ENCODE assay signal across 8 cellular contexts in the genomic region with DNA sequence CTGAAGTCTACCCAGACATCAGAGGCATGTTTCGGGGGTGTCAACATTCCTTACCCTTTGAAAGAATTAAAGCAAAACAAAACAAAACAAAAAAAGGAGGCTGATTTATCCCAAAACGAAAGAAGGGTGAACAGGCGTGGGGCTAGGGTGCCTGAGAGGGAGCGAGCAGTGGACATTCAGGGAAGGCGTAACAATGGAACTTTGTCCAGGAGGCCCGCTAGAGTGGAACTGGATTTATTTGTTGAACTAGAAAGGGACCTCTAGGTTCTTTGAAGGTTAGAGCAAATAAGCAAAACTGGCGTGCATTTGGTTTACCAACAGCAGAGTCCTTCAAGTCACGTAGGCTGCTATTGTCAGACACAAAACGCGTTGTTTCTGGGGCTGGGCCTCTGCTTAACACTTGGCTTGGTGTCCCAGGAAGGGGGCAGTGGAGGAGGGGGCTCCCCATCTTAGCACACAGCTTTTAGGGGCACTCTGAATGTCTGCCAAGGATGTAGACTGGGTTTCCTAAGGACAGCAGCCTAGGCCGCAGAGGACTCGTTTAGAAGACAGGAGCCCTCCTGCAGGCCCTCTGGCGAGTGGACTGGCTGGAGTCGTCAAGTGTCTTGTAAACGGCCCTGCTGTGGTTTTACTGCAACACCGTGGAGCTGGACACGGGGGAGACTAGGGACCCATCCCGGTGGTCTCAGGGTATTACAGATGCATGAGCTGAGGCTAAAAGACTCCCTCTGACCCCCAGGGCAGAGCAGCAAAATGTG.
DNase-seq lines count a peak whose midpoint lies in the region; ATAC-seq and TF ChIP-seq lines count a peak whose summit lies in the region.

No MANE protein-coding gene starts in this region.

- no peak for DNase-seq in HFF-Myc (ENCODE audit: extremely low read depth, low read depth)
- DNase-seq in activated naive CD8-positive, alpha-beta T cell treated with anti-CD3 and anti-CD28 coated beads, Interleukin-2, amount 10 ng/mL, durations not matched to agents 7 days and 5 days: no peak
- no peak for DNase-seq in stimulated activated naive B cell treated with anti-CD40 and anti-IgM and Interleukin-4, amounts not matched to agents 10 μg/mL and 1 μg/mL and 100 μg/mL, for 72 hours
- no peak for DNase-seq in foreskin melanocyte
- DNase-seq in DMS 273 (lab: John Stamatoyannopoulos, UW; ENCODE audit: unreplicated experiment): no peak
- DNase-seq in activated CD4-positive, alpha-beta memory T cell treated with anti-CD3 and anti-CD28 coated beads, Interleukin-2, amount 10 ng/mL, durations not matched to agents 7 days and 5 days: no peak
- no peak for DNase-seq in GM10266 (ENCODE audit: extremely low spot score)

- CTCF ChIA-PET in activated CD4-positive, alpha-beta memory T cell treated with anti-CD3 and anti-CD28 coated beads, Interleukin-2, amount 10 ng/mL, durations not matched to agents 7 days and 5 days (lab: Charles Lee): interaction anchor here (1.0 to 2.7 kb wide), 4 partner anchors 9 to 547 kb away, joined by 3 to 11 read pairs (median 3); no protein-coding TSS in a partner anchor

- H3K9me3 Mint-ChIP-seq in activated naive CD8-positive, alpha-beta T cell treated with anti-CD3 and anti-CD28 coated beads, Interleukin-2, amount 10 ng/mL, durations not matched to agents 7 days and 5 days: no peaks in the 10 kb centered on the region
- H3K9me3 Mint-ChIP-seq in stimulated activated naive B cell treated with anti-CD40 and anti-IgM and Interleukin-4, amounts not matched to agents 10 μg/mL and 1 μg/mL and 100 μg/mL, for 72 hours: no peaks in the 10 kb centered on the region
- no peaks in the 10 kb centered on the region for H3K9me3 Mint-ChIP-seq in activated CD4-positive, alpha-beta memory T cell treated with anti-CD3 and anti-CD28 coated beads, Interleukin-2, amount 10 ng/mL, durations not matched to agents 7 days and 5 days

- H3K27me3 ChIP-seq in iPS-20b (ENCODE audit: insufficient read depth, low read length): no peaks in the 10 kb centered on the region

- H3K27ac ChIP-seq in iPS-20b (ENCODE audit: low read length): no peak overlapping the region

- ATAC-seq in activated naive CD8-positive, alpha-beta T cell treated with anti-CD3 and anti-CD28 coated beads, Interleukin-2, amount 10 ng/mL, durations not matched to agents 7 days and 5 days (ENCODE audit: low read depth): no peak
- ATAC-seq in stimulated activated naive B cell treated with anti-CD40 and anti-IgM and Interleukin-4, amounts not matched to agents 10 μg/mL and 1 μg/mL and 100 μg/mL, for 72 hours (replicated peaks): no peak

- H3K9me3 ChIP-seq in iPS-20b (ENCODE audit: insufficient read depth, low read depth, low read length): peaks cover 5% of the 10 kb centered on the region; the same call in 1 of the 2 replicates

- POLR2A ChIA-PET in activated naive CD8-positive, alpha-beta T cell treated with anti-CD3 and anti-CD28 coated beads, Interleukin-2, amount 10 ng/mL, durations not matched to agents 7 days and 5 days (lab: Charles Lee): no interaction called here
- POLR2A ChIA-PET in activated CD4-positive, alpha-beta memory T cell treated with anti-CD3 and anti-CD28 coated beads, Interleukin-2, amount 10 ng/mL, durations not matched to agents 7 days and 5 days (lab: Charles Lee): no interaction called here

- H3K9ac ChIP-seq in iPS-20b (ENCODE audit: low read depth, low read length): peak overlapping the region; percentile 42; the same call in 1 of the 2 replicates

- peaks cover 10% of the 10 kb centered on the region for H3K27me3 Mint-ChIP-seq in activated naive CD8-positive, alpha-beta T cell treated with anti-CD3 and anti-CD28 coated beads, Interleukin-2, amount 10 ng/mL, durations not matched to agents 7 days and 5 days
- peaks cover 19 to 24% of the 10 kb centered on the region in 2 donors for H3K27me3 Mint-ChIP-seq in stimulated activated naive B cell treated with anti-CD40 and anti-IgM and Interleukin-4, amounts not matched to agents 10 μg/mL and 1 μg/mL and 100 μg/mL, for 72 hours
- peaks cover 21% of the 10 kb centered on the region for H3K27me3 Mint-ChIP-seq in activated CD4-positive, alpha-beta memory T cell treated with anti-CD3 and anti-CD28 coated beads, Interleukin-2, amount 10 ng/mL, durations not matched to agents 7 days and 5 days

- H3K4me3 Mint-ChIP-seq in activated naive CD8-positive, alpha-beta T cell treated with anti-CD3 and anti-CD28 coated beads, Interleukin-2, amount 10 ng/mL, durations not matched to agents 7 days and 5 days: peak overlapping the region; percentile 79
- H3K4me3 Mint-ChIP-seq in stimulated activated naive B cell treated with anti-CD40 and anti-IgM and Interleukin-4, amounts not matched to agents 10 μg/mL and 1 μg/mL and 100 μg/mL, for 72 hours: peak overlapping the region; percentile 66 to 82
- no peak overlapping the region for H3K4me3 Mint-ChIP-seq in activated CD4-positive, alpha-beta memory T cell treated with anti-CD3 and anti-CD28 coated beads, Interleukin-2, amount 10 ng/mL, durations not matched to agents 7 days and 5 days

- peaks cover 9% of the 10 kb centered on the region for H3K4me1 Mint-ChIP-seq in activated naive CD8-positive, alpha-beta T cell treated with anti-CD3 and anti-CD28 coated beads, Interleukin-2, amount 10 ng/mL, durations not matched to agents 7 days and 5 days
- peaks cover 8 to 14% of the 10 kb centered on the region in 2 donors for H3K4me1 Mint-ChIP-seq in stimulated activated naive B cell treated with anti-CD40 and anti-IgM and Interleukin-4, amounts not matched to agents 10 μg/mL and 1 μg/mL and 100 μg/mL, for 72 hours
- H3K4me1 Mint-ChIP-seq in activated CD4-positive, alpha-beta memory T cell treated with anti-CD3 and anti-CD28 coated beads, Interleukin-2, amount 10 ng/mL, durations not matched to agents 7 days and 5 days: peaks cover 18% of the 10 kb centered on the region

- no peaks in the 10 kb centered on the region for H3K36me3 Mint-ChIP-seq in activated naive CD8-positive, alpha-beta T cell treated with anti-CD3 and anti-CD28 coated beads, Interleukin-2, amount 10 ng/mL, durations not matched to agents 7 days and 5 days
- no peaks in the 10 kb centered on the region for H3K36me3 Mint-ChIP-seq in stimulated activated naive B cell treated with anti-CD40 and anti-IgM and Interleukin-4, amounts not matched to agents 10 μg/mL and 1 μg/mL and 100 μg/mL, for 72 hours
- H3K36me3 Mint-ChIP-seq in activated CD4-positive, alpha-beta memory T cell treated with anti-CD3 and anti-CD28 coated beads, Interleukin-2, amount 10 ng/mL, durations not matched to agents 7 days and 5 days (ENCODE audit: low read depth): no peaks in the 10 kb centered on the region

- no peaks in the 10 kb centered on the region for H3K36me3 ChIP-seq in iPS-20b (ENCODE audit: insufficient read depth, low read depth, low read length)

- peaks cover 22% of the 10 kb centered on the region; the same call in 1 of the 2 replicates for H3K4me1 ChIP-seq in iPS-20b (ENCODE audit: insufficient read depth, low read length)

- no peak overlapping the region for H3K27ac Mint-ChIP-seq in activated naive CD8-positive, alpha-beta T cell treated with anti-CD3 and anti-CD28 coated beads, Interleukin-2, amount 10 ng/mL, durations not matched to agents 7 days and 5 days
- peak overlapping the region; percentile 6 for H3K27ac Mint-ChIP-seq in stimulated activated naive B cell treated with anti-CD40 and anti-IgM and Interleukin-4, amounts not matched to agents 10 μg/mL and 1 μg/mL and 100 μg/mL, for 72 hours
- no peak overlapping the region for H3K27ac Mint-ChIP-seq in activated CD4-positive, alpha-beta memory T cell treated with anti-CD3 and anti-CD28 coated beads, Interleukin-2, amount 10 ng/mL, durations not matched to agents 7 days and 5 days

- TF ChIP-seq CTCF in HFF-Myc (IDR thresholded peaks at IDR 0.05; ENCODE audit: low read depth, low read length, missing control alignments) (no peak), GM10266 (IDR thresholded peaks at IDR 0.05; ENCODE audit: control insufficient read depth, insufficient read depth, low read depth, missing control alignments) (no peak)

- H3K4me3 ChIP-seq in HFF-Myc (replicated peaks; ENCODE audit: low read depth, low read length) (peak overlapping the region; percentile 39; the same call in 1 of the 2 replicates), iPS-20b (ENCODE audit: low read length) (no peak overlapping the region)
